Comparison of ENCODE assay signal across 18 cellular contexts in the genomic region with DNA sequence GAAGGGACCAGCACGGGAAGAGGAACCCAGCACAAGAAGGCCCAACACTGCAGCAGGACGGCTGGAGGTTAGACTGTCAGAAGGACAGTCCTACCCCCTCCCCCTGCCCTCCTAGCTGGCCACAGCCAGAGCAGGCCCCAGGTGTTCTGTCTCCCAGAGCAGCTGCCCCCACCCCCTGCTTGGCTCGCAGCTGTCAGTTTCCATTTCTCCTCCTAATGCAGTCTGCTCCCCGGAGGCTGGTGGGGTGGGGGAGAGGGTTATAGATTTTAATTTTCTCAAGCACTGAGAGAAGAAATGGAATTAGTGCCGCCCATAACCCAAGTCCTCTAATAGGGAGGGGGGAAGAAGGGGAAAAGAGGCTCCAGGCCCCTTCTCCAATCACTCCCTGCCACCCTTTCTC. TPM values are rescaled to one million over a fixed set of nuclear protein-coding genes. Genes with fewer than 3 reads are reported as not detected.
DNase-seq lines count a peak whose midpoint lies in the region; ATAC-seq, FAIRE-seq and TF ChIP-seq lines count a peak whose summit lies in the region.
"Had no signal": no experiment of that assay in that cellular context is flagged by ENCODE, and none has a peak within 500 bp of the region (broad histone marks: within the 10 kb centered on the region; RNA-seq: fewer than 3 reads in every experiment).

No MANE protein-coding gene starts in this region.

- H3K9me1 ChIP-seq in K562 (ENCODE audit: control insufficient read depth, insufficient read depth, low read length), result no peaks in the 10 kb centered on the region

- H3K4me2 ChIP-seq in K562 (ENCODE audit: insufficient read depth, low read length), result no peak overlapping the region

- FAIRE-seq in K562 (lab: Jason Lieb, UNC), result no peak
- FAIRE-seq: GM19239 had no signal

- peak; percentile 40 for DNase-seq in NCI-H82 (lab: John Stamatoyannopoulos, UW)
- no peak for DNase-seq in NCI-H82 treated with DMSO at 0.1 percent for 48 hours (lab: John Stamatoyannopoulos, UW; ENCODE audit: unreplicated experiment)
- peak; percentile 37 for DNase-seq in NCI-H2171 treated with DMSO at 0.1 percent for 48 hours (lab: John Stamatoyannopoulos, UW)
- DNase-seq in K562 (ENCODE audit: extremely low read depth in 1 of 4, low spot score in 3 of 4), result no peak
- DNase-seq in DMS153 treated with DMSO at 0.1 percent for 48 hours (lab: John Stamatoyannopoulos, UW; ENCODE audit: unreplicated experiment), result no peak
- DNase-seq: ACHN; C1 segment of cervical spinal cord; Calu3; CD4-positive, alpha-beta T cell; DMS153; DND-41; GF-D8; HCEC 1CT had no signal

- no peak for TF ChIP-seq CTCF in K562 (IDR thresholded peaks at IDR 0.05 in 2 of 3, conservative IDR thresholded peaks at IDR 0.05 in 1 of 3; ENCODE audit: insufficient read depth in 2 of 3, low read depth in 1 of 3, low read length in 3 of 3)

- TF ChIP-seq POLR2A in K562 (conservative IDR thresholded peaks at IDR 0.05), result no peak

- ATAC-seq in K562, result no peak
- no peak for ATAC-seq in HG02840 (IDR thresholded peaks at IDR 0.05; ENCODE audit: low FRiP score, unreplicated experiment)
- ATAC-seq in HG02798 (IDR thresholded peaks at IDR 0.05; ENCODE audit: poor library complexity, unreplicated experiment), result no peak

- H2AFZ ChIP-seq in K562 (ENCODE audit: low read depth, low read length), result no peak overlapping the region

- no TSS peak for BruUV-seq in K562 (replicated peaks; lab: Mats Ljungman, UMichigan)

- H4K20me1 ChIP-seq in K562 (replicated peaks; ENCODE audit: control insufficient read depth, insufficient read depth, low read length), result no peaks in the 10 kb centered on the region

- H3K36me3 ChIP-seq in K562 (ENCODE audit: control insufficient read depth, insufficient read depth, low read length), result no peaks in the 10 kb centered on the region; the same call in 2 of the 3 replicates

- no peaks in the 10 kb centered on the region for H3K9me3 ChIP-seq in K562 (replicated peaks; ENCODE audit: control insufficient read depth, insufficient read depth, low read depth, low read length)

- CTCF ChIA-PET in K562 (lab: Yijun Ruan, JAX; ENCODE audit: low intra/inter-chr PET ratio), result no interaction called here

- 46% methylated on average over 4 of the region's 5 CpGs for WGBS in K562 (ENCODE audit: insufficient coverage, low coverage, missing lambda C conversion rate)

- no peak overlapping the region for H3K9ac ChIP-seq in K562 (ENCODE audit: insufficient read depth in 1 of 2, low read depth in 2 of 2, low read length in 2 of 2)

- POLR2A ChIA-PET in K562 (lab: Yijun Ruan, JAX), result interaction anchor here (0.7 to 1.4 kb wide), 4 partner anchors 21 to 253 kb away, joined by 3 to 4 read pairs (median 3); partner anchors contain the start of gene INSRR

- no peak overlapping the region for H3K27ac ChIP-seq in K562 (ENCODE audit: extremely low read depth, low read depth, low read length)

- H3K27me3 ChIP-seq in K562 (ENCODE audit: control insufficient read depth in 2 of 2, insufficient read depth in 2 of 2, low read length in 2 of 2), result no peaks in the 10 kb centered on the region

- no peak overlapping the region for H3K4me3 ChIP-seq in K562

- TF ChIP-seq EP300 in K562 (IDR thresholded peaks at IDR 0.05; ENCODE audit: low read length), result no peak

- peaks cover 14 to 26% of the 10 kb centered on the region in 2 experiments; a peak in 4 of 5 replicates for H3K4me1 ChIP-seq in K562 (replicated peaks in 1 of 2; ENCODE audit: control insufficient read depth in 2 of 2, insufficient read depth in 2 of 2, low read length in 2 of 2)

- in situ Hi-C loops in K562 (cut with MboI), result no loop called here

- no peaks in the 10 kb centered on the region for H3K79me2 ChIP-seq in K562 (ENCODE audit: control insufficient read depth, insufficient read depth, low read length)

- TF ChIP-seq RAD21 in K562 (CRISPR knock-in tag; conservative IDR thresholded peaks at IDR 0.05 in 1 of 2, IDR thresholded peaks at IDR 0.05 in 1 of 2), result no peak

- intact Hi-C loops in K562 (cut with micrococcal nuclease), result no loop called here

TF ChIP-seq in K562, 482 proteins besides CTCF, POLR2A, EP300 and RAD21 (continues in another document):
- TF ChIP-seq KDM1A (IDR thresholded peaks at IDR 0.05), result no peak

RNA-seq across cellular contexts. Expression of gene PEAR1, which starts 13.0 kb away (rescaled TPM):
- 6.2 and 13.8 TPM in 2 replicates for total RNA-seq in K562 (2011; cell fraction: chromatin; rRNA removed; ENCODE audit: low replicate concordance)
- total RNA-seq in K562 (2011; cell fraction: nucleolus; rRNA removed), result 11.7 and 12.5 TPM in 2 replicates
- 6.5 and 7.2 TPM in 2 replicates for total RNA-seq in K562 (2011; cell fraction: nucleoplasm; rRNA removed)
- total RNA-seq in K562 (2014; rRNA removed), result 6.4 and 12.7 TPM in 2 replicates
- 2.5 and 2.6 TPM in 2 replicates for total RNA-seq in K562 (2014; rRNA removed; fragmentation: Illumina TruSeq; extraction: Trizol)
- total RNA-seq in K562 (2015; rRNA removed; fragmentation: Illumina TruSeq; extraction: Trizol), result 5.9 and 6.0 TPM in 2 replicates
- 5.2 and 6.1 TPM in 2 replicates for total RNA-seq in K562 (2021)
- 13.9 and 16.6 TPM in 2 replicates for polyA plus RNA-seq in K562 (2011; rRNA removed)
- 17.4 and 33.0 TPM in 2 replicates for polyA plus RNA-seq in K562 (2011; cell fraction: cytosol; rRNA removed)
- polyA plus RNA-seq in K562 (2011; cell fraction: nucleus; rRNA removed), result 30.0 and 34.3 TPM in 2 replicates
- 5.5 and 7.2 TPM in 2 replicates for polyA plus RNA-seq in K562 (2012)
- polyA plus RNA-seq in K562 (2014; fragmentation: Illumina TruSeq; extraction: Trizol), result 6.8 and 9.8 TPM in 2 replicates
- 1 to 10 TPM in 1 of 2 experiments, under 1 TPM in 1; 0.87 to 1.1 TPM for polyA plus RNA-seq in K562 (2014; fragmentation: Nextera tagmentation; extraction: Ambion mirVana)
- 7.0 and 9.1 TPM in 2 replicates for polyA plus RNA-seq in K562 (2014; rRNA removed)
- 6.3 and 7.1 TPM in 2 replicates for polyA minus RNA-seq in K562 (2011; rRNA and poly(A)+ RNA removed)
- 7.3 and 8.2 TPM in 2 replicates for polyA minus RNA-seq in K562 (2011; cell fraction: cytosol; rRNA and poly(A)+ RNA removed)
- 6.3 and 12.1 TPM in 2 replicates for polyA minus RNA-seq in K562 (2011; cell fraction: nucleus; rRNA and poly(A)+ RNA removed)
- total RNA-seq: H4 had no signal

RNA-seq across cellular contexts. Expression of gene NTRK1, which starts 19.8 kb away (rescaled TPM):
- total RNA-seq in K562 (2011; cell fraction: chromatin; rRNA removed; ENCODE audit: low replicate concordance), result 54.2 and 208 TPM in 2 replicates
- total RNA-seq in K562 (2011; cell fraction: nucleolus; rRNA removed), result 116 and 182 TPM in 2 replicates
- total RNA-seq in K562 (2011; cell fraction: nucleoplasm; rRNA removed), result 78.5 and 79.4 TPM in 2 replicates
- total RNA-seq in K562 (2014; rRNA removed) (22.4 and 23.1 TPM in 2 replicates), K562 (2014; rRNA removed; fragmentation: Illumina TruSeq; extraction: Trizol) (3.3 and 4.8 TPM in 2 replicates), K562 (2015; rRNA removed; fragmentation: Illumina TruSeq; extraction: Trizol) (4.0 and 4.2 TPM in 2 replicates), K562 (2021) (28.0 and 30.0 TPM in 2 replicates)
- polyA plus RNA-seq in K562 (2011; rRNA removed) (18.2 and 21.5 TPM in 2 replicates), K562 (2014; fragmentation: Illumina TruSeq; extraction: Trizol) (7.9 and 16.1 TPM in 2 replicates), K562 (2014; fragmentation: Nextera tagmentation; extraction: Ambion mirVana) (1 to 10 TPM in 1 of 2 experiments, under 1 TPM in 1; 0.46 to 2.3 TPM), K562 (2014; rRNA removed) (23.3 and 26.2 TPM in 2 replicates)
- polyA plus RNA-seq in K562 (2011; cell fraction: cytosol; rRNA removed), result 16.8 and 66.3 TPM in 2 replicates
- polyA plus RNA-seq in K562 (2011; cell fraction: nucleus; rRNA removed), result 93.6 and 258 TPM in 2 replicates
- polyA plus RNA-seq in K562 (2012), result 23.1 and 95.0 TPM in 2 replicates
- 5.4 and 15.6 TPM in 2 replicates for polyA minus RNA-seq in K562 (2011; rRNA and poly(A)+ RNA removed)
- polyA minus RNA-seq in K562 (2011; cell fraction: cytosol; rRNA and poly(A)+ RNA removed), result 13.1 and 24.5 TPM in 2 replicates
- polyA minus RNA-seq in K562 (2011; cell fraction: nucleus; rRNA and poly(A)+ RNA removed), result 19.4 and 42.9 TPM in 2 replicates
- total RNA-seq: Calu3 had no signal

RNA-seq across cellular contexts. Expression of gene INSRR, which starts 21.6 kb away (rescaled TPM):
- 0.14 and 1.6 TPM in 2 replicates for total RNA-seq in K562 (2011; cell fraction: chromatin; rRNA removed; ENCODE audit: low replicate concordance)
- 0.66 and 0.67 TPM in 2 replicates for total RNA-seq in K562 (2011; cell fraction: nucleolus; rRNA removed)
- total RNA-seq in K562 (2011; cell fraction: nucleoplasm; rRNA removed), result 0.44 and 0.46 TPM in 2 replicates
- total RNA-seq in K562 (2014; rRNA removed) (0.08 TPM in 1 of 2 replicates, not detected in the other), K562 (2014; rRNA removed; fragmentation: Illumina TruSeq; extraction: Trizol) (0.04 TPM in 1 of 2 replicates, not detected in the other), K562 (2015; rRNA removed; fragmentation: Illumina TruSeq; extraction: Trizol) (0.04 and 0.07 TPM in 2 replicates), K562 (2021) (0.18 TPM in 2 replicates)
- polyA plus RNA-seq in K562 (2011; rRNA removed) (0.06 and 0.07 TPM in 2 replicates), K562 (2014; fragmentation: Illumina TruSeq; extraction: Trizol) (0.03 and 0.06 TPM in 2 replicates), K562 (2014; fragmentation: Nextera tagmentation; extraction: Ambion mirVana) (not detected), K562 (2014; rRNA removed) (0.07 and 0.12 TPM in 2 replicates)
- polyA plus RNA-seq in K562 (2011; cell fraction: cytosol; rRNA removed), result 0.04 and 0.16 TPM in 2 replicates
- polyA plus RNA-seq in K562 (2011; cell fraction: nucleus; rRNA removed), result 0.44 and 1.7 TPM in 2 replicates
- polyA plus RNA-seq in K562 (2012), result 0.25 and 0.83 TPM in 2 replicates
- polyA minus RNA-seq in K562 (2011; rRNA and poly(A)+ RNA removed), result 0.09 and 0.21 TPM in 2 replicates
- polyA minus RNA-seq in K562 (2011; cell fraction: cytosol; rRNA and poly(A)+ RNA removed), result not detected in 2 replicates
- 0.33 and 0.81 TPM in 2 replicates for polyA minus RNA-seq in K562 (2011; cell fraction: nucleus; rRNA and poly(A)+ RNA removed)
- total RNA-seq: A172; Calu3; CD4-positive, alpha-beta T cell; H4 had no signal

RNA-seq across cellular contexts. Expression of gene LRRC71, which starts 40.0 kb away (rescaled TPM):
- total RNA-seq in K562 (2011; cell fraction: chromatin; rRNA removed; ENCODE audit: low replicate concordance), result 2.2 and 3.8 TPM in 2 replicates
- 2.5 and 4.9 TPM in 2 replicates for total RNA-seq in K562 (2011; cell fraction: nucleolus; rRNA removed)
- 2.4 and 2.8 TPM in 2 replicates for total RNA-seq in K562 (2011; cell fraction: nucleoplasm; rRNA removed)
- total RNA-seq in K562 (2014; rRNA removed) (0.64 TPM in 1 of 2 replicates, not detected in the other), K562 (2014; rRNA removed; fragmentation: Illumina TruSeq; extraction: Trizol) (0.22 and 0.51 TPM in 2 replicates), K562 (2015; rRNA removed; fragmentation: Illumina TruSeq; extraction: Trizol) (not detected in 2 replicates), K562 (2021) (0.45 and 1.2 TPM in 2 replicates)
- polyA plus RNA-seq in K562 (2011; rRNA removed) (0.87 and 1.1 TPM in 2 replicates), K562 (2014; fragmentation: Illumina TruSeq; extraction: Trizol) (0.06 and 0.51 TPM in 2 replicates), K562 (2014; fragmentation: Nextera tagmentation; extraction: Ambion mirVana) (under 1 TPM; 0.23 to 0.38 TPM), K562 (2014; rRNA removed) (0.19 and 0.91 TPM in 2 replicates)
- polyA plus RNA-seq in K562 (2011; cell fraction: cytosol; rRNA removed), result 0.99 and 1.4 TPM in 2 replicates
- polyA plus RNA-seq in K562 (2011; cell fraction: nucleus; rRNA removed), result 2.4 and 4.3 TPM in 2 replicates
- 0.90 and 0.99 TPM in 2 replicates for polyA plus RNA-seq in K562 (2012)
- polyA minus RNA-seq in K562 (2011; rRNA and poly(A)+ RNA removed), result 0.54 and 0.63 TPM in 2 replicates
- polyA minus RNA-seq in K562 (2011; cell fraction: cytosol; rRNA and poly(A)+ RNA removed), result 1.5 TPM in 1 of 2 replicates, not detected in the other
- polyA minus RNA-seq in K562 (2011; cell fraction: nucleus; rRNA and poly(A)+ RNA removed), result 1.1 and 1.4 TPM in 2 replicates
- total RNA-seq: A172; Calu3; CD4-positive, alpha-beta T cell; H4 had no signal

Comparison
In these comparisons a context has a peak if more than half of its experiments do, and no peak if none do; other contexts are left out.
1. DNase-seq: peak in NCI-H82 (single experiment) and NCI-H2171 treated with DMSO at 0.1 percent for 48 hours (single experiment); none in NCI-H82 treated with DMSO at 0.1 percent for 48 hours (single experiment), K562 (0 of 4) and DMS153 treated with DMSO at 0.1 percent for 48 hours (single experiment).